Comparison of ENCODE assay signal across 17 cellular contexts in the genomic region with DNA sequence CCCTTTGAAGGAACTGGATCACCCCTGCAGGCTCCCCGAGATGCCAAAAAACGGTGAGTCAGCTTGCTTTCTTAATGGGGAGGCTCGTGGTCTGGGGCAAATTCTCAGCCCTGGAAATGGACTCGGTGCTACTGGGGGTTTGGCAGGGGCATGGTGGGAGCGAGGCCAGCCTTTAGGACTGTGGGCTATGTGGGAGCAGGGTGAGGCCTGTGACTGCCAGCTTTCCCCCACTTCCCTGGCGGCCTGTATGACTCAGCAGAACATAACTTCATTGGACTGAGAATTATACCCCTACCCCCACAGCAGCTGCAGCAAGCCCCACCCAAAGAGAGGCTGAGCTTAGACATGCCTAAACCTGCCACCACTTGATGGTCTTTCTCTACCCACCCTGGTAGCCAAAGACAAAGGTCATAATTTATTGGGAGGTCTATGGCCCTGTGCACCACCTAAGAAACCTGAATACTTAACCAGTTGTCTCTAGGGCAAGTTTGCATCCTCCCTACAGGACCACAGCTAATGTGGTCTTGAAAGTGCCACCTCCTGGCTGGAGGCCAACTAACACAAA.
"Had no signal": no experiment of that assay in that cellular context is flagged by ENCODE, and none has a peak within 500 bp of the region (broad histone marks: within the 10 kb centered on the region; RNA-seq: fewer than 3 reads in every experiment).

No MANE protein-coding gene starts in this region.

- DNase-seq: activated CD4-positive, CD25-positive, alpha-beta regulatory T cell treated with anti-CD3 and anti-CD28 coated beads, Interleukin-2, amount 50 U/mL, for 72 hours; activated naive CD4-positive, alpha-beta T cell; activated naive CD8-positive, alpha-beta T cell treated with anti-CD3 and anti-CD28 coated beads, Interleukin-2, amount 10 ng/mL, durations not matched to agents 7 days and 5 days; activated T-cell treated with anti-CD3 and anti-CD28 coated beads for 4 hours; hippocampal formation; kidney; left lung; mucosa of descending colon; nucleus accumbens; spleen; stimulated activated naive CD8-positive, alpha-beta T cell treated with anti-CD3 and anti-CD28 coated beads, Interleukin-15, amount 100 ng/mL, for 72 hours; T-helper 9 cell; upper lobe of left lung had no signal

- H3K9me3 ChIP-seq: prostate gland had no signal

- ATAC-seq: left lung; mucosa of descending colon; natural killer cell treated with Interleukin-12 subunit alpha and Interleukin-12 subunit beta and Interleukin-15 and Interleukin-18, amount 100 ng/mL, for 72 hours; sciatic nerve; stimulated activated naive CD8-positive, alpha-beta T cell treated with anti-CD3 and anti-CD28 coated beads, Interleukin-15, amount 100 ng/mL, for 72 hours had no signal

- H3K27me3 ChIP-seq: breast epithelium, left lung, spleen, upper lobe of left lung had no signal

- H3K36me3 ChIP-seq: breast epithelium, left lung, prostate gland, spleen, upper lobe of left lung had no signal

- H3K4me1 ChIP-seq: breast epithelium, left lung, prostate gland, spleen, upper lobe of left lung had no signal

- FAIRE-seq: kidney had no signal

- H3K4me3 ChIP-seq: breast epithelium, left lung, mucosa of descending colon, prostate gland, spleen, upper lobe of left lung had no signal

- H3K27ac ChIP-seq: breast epithelium, left lung, prostate gland, spleen, upper lobe of left lung had no signal
